Comparison of ENCODE assay signal across 1 cellular context in the genomic region with DNA sequence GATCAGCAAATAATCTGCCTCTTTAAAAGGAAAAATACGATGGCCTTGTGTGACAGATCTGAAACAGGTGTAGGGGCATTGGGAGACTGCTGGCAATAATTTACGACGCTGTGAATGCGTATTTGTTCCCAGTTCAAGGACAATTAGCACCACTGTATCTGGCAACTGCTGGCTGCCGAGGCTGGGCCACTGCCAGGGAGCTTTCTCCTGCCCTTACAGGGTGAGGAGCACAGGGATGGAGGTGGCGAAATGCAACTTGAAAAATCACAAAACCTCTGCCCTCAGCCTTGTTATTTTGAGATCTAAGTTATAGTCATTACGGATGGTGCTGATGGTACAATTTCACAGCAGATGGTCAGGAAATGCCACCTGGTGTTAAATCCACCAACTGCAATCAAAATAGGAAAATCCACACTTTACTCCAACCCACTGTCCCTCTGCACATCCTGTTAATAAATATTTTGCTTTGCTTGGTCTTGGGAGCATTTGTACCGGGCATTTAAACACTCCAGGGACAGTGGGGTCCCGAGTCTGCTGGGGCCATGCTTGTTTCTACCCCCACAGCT.
TF ChIP-seq lines count a peak whose summit lies in the region.

No MANE protein-coding gene starts in this region.

TF ChIP-seq in HCT116, 20 proteins besides CTCF, POLR2A, EP300 and RAD21 (continued from another document):
- TF ChIP-seq JUND (IDR thresholded peaks at IDR 0.05) (no peak), EGR1 (IDR thresholded peaks at IDR 0.05; ENCODE audit: low read depth) (no peak), POLR2AphosphoS5 (IDR thresholded peaks at IDR 0.05; ENCODE audit: low read depth, low read length) (no peak), ZNF274 (IDR thresholded peaks at IDR 0.05; ENCODE audit: low read depth, low read length) (no peak), SRF (IDR thresholded peaks at IDR 0.05; ENCODE audit: low read depth) (no peak), YY1 (IDR thresholded peaks at IDR 0.05; ENCODE audit: extremely low read depth, insufficient replicate concordance, low read depth, low read length) (no peak), CBX3 (IDR thresholded peaks at IDR 0.05; ENCODE audit: low read depth) (no peak), FOSL1 (IDR thresholded peaks at IDR 0.05; ENCODE audit: low read depth) (no peak), EZH2 (IDR thresholded peaks at IDR 0.05) (no peak)
